16 cellular contexts compared by ENCODE assay signal in genomic region chr17:17885029-17885351, GRCh38. TPM values are rescaled to one million over a fixed set of nuclear protein-coding genes. Genes with fewer than 3 reads are reported as not detected.
DNase-seq lines count a peak whose midpoint lies in the region; ATAC-seq and TF ChIP-seq lines count a peak whose summit lies in the region.
"Had no signal": no experiment of that assay in that cellular context is flagged by ENCODE, and none has a peak within 500 bp of the region (broad histone marks: within the 10 kb centered on the region; RNA-seq: fewer than 3 reads in every experiment).

No MANE protein-coding gene starts in this region.

- intact Hi-C loops in heart right ventricle (cut with DNase I), result loop anchor here in 5 of 10 donors (5.0 to 10.0 kb wide), 4 partner anchors 37 to 150 kb away; partner anchors contain the start of genes ATPAF2 (in 2 of the 5) and GID4 (in 2 of the 5)

- 94% methylated on average over 4 of the region's 4 CpGs for WGBS in heart right ventricle, 2 donors

- H3K36me3 ChIP-seq in iPS-18a (ENCODE audit: control insufficient read depth, low read depth, low read length) (no peaks in the 10 kb centered on the region), osteoblast (ENCODE audit: insufficient read depth, low read length) (peaks cover 41% of the 10 kb centered on the region), heart right ventricle (peaks cover 0 to 61% (median 31%) of the 10 kb centered on the region in 9 donors)

- H3K4me2 ChIP-seq in osteoblast (ENCODE audit: insufficient read depth, low read length), result no peak overlapping the region
- H3K4me2 ChIP-seq: BLaER1, KMS-11 had no signal

- DNase-seq in DMS 273 (lab: John Stamatoyannopoulos, UW; ENCODE audit: unreplicated experiment), result peak; percentile 20
- DNase-seq in DMS 273 treated with DMSO at 0.1 percent for 48 hours (lab: John Stamatoyannopoulos, UW), result no peak
- DNase-seq in osteoblast (ENCODE audit: insufficient read length, low spot score, missing footprints), result peak; percentile 68
- no peak for DNase-seq in heart right ventricle
- no peak for DNase-seq in DMS114 treated with DMSO at 0.1 percent for 48 hours (lab: John Stamatoyannopoulos, UW; ENCODE audit: unreplicated experiment)
- DNase-seq: CD8-positive, alpha-beta memory T cell; NCI-H1105; NCI-H2029; NCI-H226 had no signal

- H3K27ac ChIP-seq in iPS-18a (ENCODE audit: low read length) (no peak overlapping the region), osteoblast (ENCODE audit: low read depth, low read length) (no peak overlapping the region), heart right ventricle (no peak overlapping the region)
- H3K27ac ChIP-seq: 22Rv1, BLaER1, KMS-11 had no signal

- no peak for ATAC-seq in activated T-helper 17 cell treated with anti-CD3 and anti-CD28 coated beads, Interleukin-2, amount 50 U/mL, for 72 hours (replicated peaks)
- no peak for ATAC-seq in heart right ventricle
- no peak for ATAC-seq in HG03159 (IDR thresholded peaks at IDR 0.05; ENCODE audit: unreplicated experiment)
- ATAC-seq: HepG2 had no signal

- H3K4me1 Mint-ChIP-seq in activated T-helper 17 cell treated with anti-CD3 and anti-CD28 coated beads, Interleukin-2, amount 50 U/mL, for 72 hours, result no peaks in the 10 kb centered on the region
- H3K4me1 Mint-ChIP-seq: CD8-positive, alpha-beta memory T cell had no signal

- H3K79me2 ChIP-seq in osteoblast (ENCODE audit: insufficient read depth, low read length), result no peaks in the 10 kb centered on the region

- H2AFZ ChIP-seq in osteoblast (ENCODE audit: low read length), result no peak overlapping the region

- H3K36me3 Mint-ChIP-seq in activated T-helper 17 cell treated with anti-CD3 and anti-CD28 coated beads, Interleukin-2, amount 50 U/mL, for 72 hours (ENCODE audit: low read depth), result peaks cover 6% of the 10 kb centered on the region

- no peak overlapping the region for H3K9ac ChIP-seq in iPS-18a (ENCODE audit: low read length)
- H3K9ac ChIP-seq: BLaER1, KMS-11 had no signal

- peak overlapping the region; percentile 47 for H3K27ac Mint-ChIP-seq in activated T-helper 17 cell treated with anti-CD3 and anti-CD28 coated beads, Interleukin-2, amount 50 U/mL, for 72 hours
- H3K27ac Mint-ChIP-seq: CD8-positive, alpha-beta memory T cell had no signal

- TF ChIP-seq CTCF in osteoblast (IDR thresholded peaks at IDR 0.05; ENCODE audit: extremely low read depth, low read depth, low read length) (no peak), heart right ventricle (IDR thresholded peaks at IDR 0.05) (no peak)

- H3K27me3 ChIP-seq in iPS-18a (ENCODE audit: control insufficient read depth, insufficient read depth, low read length), result no peaks in the 10 kb centered on the region
- no peaks in the 10 kb centered on the region for H3K27me3 ChIP-seq in osteoblast (ENCODE audit: insufficient read depth, low read length)
- H3K27me3 ChIP-seq in heart right ventricle, result no peaks in the 10 kb centered on the region
- H3K27me3 ChIP-seq: BLaER1 had no signal

- no peaks in the 10 kb centered on the region for H3K9me3 ChIP-seq in iPS-18a (ENCODE audit: control insufficient read depth, low read depth, low read length)
- no peaks in the 10 kb centered on the region for H3K9me3 ChIP-seq in osteoblast (ENCODE audit: low read depth, low read length)
- no peaks in the 10 kb centered on the region for H3K9me3 ChIP-seq in heart right ventricle
- H3K9me3 ChIP-seq: BLaER1 had no signal

- H3K4me1 ChIP-seq in iPS-18a (ENCODE audit: control insufficient read depth, low read depth, low read length) (peaks cover 43% of the 10 kb centered on the region), osteoblast (ENCODE audit: insufficient read depth, low read length) (peaks cover 13% of the 10 kb centered on the region), heart right ventricle (peaks cover 4 to 42% (median 32%) of the 10 kb centered on the region in 9 donors)

- H3K4me3 ChIP-seq in iPS-18a (ENCODE audit: low read length) (peak overlapping the region; percentile 9), osteoblast (ENCODE audit: insufficient read depth, low read length) (no peak overlapping the region), heart right ventricle (no peak overlapping the region)
- H3K4me3 ChIP-seq: BLaER1 had no signal

- no peak overlapping the region for H3K4me3 Mint-ChIP-seq in activated T-helper 17 cell treated with anti-CD3 and anti-CD28 coated beads, Interleukin-2, amount 50 U/mL, for 72 hours
- H3K4me3 Mint-ChIP-seq: CD8-positive, alpha-beta memory T cell had no signal

- H3K27me3 Mint-ChIP-seq in activated T-helper 17 cell treated with anti-CD3 and anti-CD28 coated beads, Interleukin-2, amount 50 U/mL, for 72 hours, result no peaks in the 10 kb centered on the region

- H4K20me1 ChIP-seq in osteoblast (ENCODE audit: insufficient read depth, low read length), result peaks cover 9% of the 10 kb centered on the region
- H4K20me1 ChIP-seq: BLaER1 had no signal

- no peaks in the 10 kb centered on the region for H3K9me3 Mint-ChIP-seq in activated T-helper 17 cell treated with anti-CD3 and anti-CD28 coated beads, Interleukin-2, amount 50 U/mL, for 72 hours
- H3K9me3 Mint-ChIP-seq: CD8-positive, alpha-beta memory T cell had no signal

RNA-seq across cellular contexts. Expression of gene SREBF1, which starts 48.2 kb away (rescaled TPM):
- 10 to 100 TPM; 65.5 to 74.1 TPM for total RNA-seq in activated T-helper 17 cell treated with anti-CD3 and anti-CD28 coated beads, Interleukin-2, amount 50 U/mL, for 72 hours
- total RNA-seq in osteoblast, result 115 and 133 TPM in 2 replicates
- 10 to 100 TPM in 8 of 10 donors, 1 to 10 TPM in 2; 9.0 to 44.1 (median 16.4) TPM for total RNA-seq in heart right ventricle
- 10 to 100 TPM; 49.0 to 61.2 TPM for polyA plus RNA-seq in heart right ventricle

Comparison
In these comparisons a context has a peak if more than half of its experiments do, and no peak if none do; other contexts are left out.
1. DNase-seq: peak in DMS 273 (single experiment) and osteoblast (single experiment); none in DMS 273 treated with DMSO at 0.1 percent for 48 hours (single experiment), heart right ventricle (0 of 2) and DMS114 treated with DMSO at 0.1 percent for 48 hours (single experiment).